Comparison of ENCODE assay signal across 32 cellular contexts in the genomic region with DNA sequence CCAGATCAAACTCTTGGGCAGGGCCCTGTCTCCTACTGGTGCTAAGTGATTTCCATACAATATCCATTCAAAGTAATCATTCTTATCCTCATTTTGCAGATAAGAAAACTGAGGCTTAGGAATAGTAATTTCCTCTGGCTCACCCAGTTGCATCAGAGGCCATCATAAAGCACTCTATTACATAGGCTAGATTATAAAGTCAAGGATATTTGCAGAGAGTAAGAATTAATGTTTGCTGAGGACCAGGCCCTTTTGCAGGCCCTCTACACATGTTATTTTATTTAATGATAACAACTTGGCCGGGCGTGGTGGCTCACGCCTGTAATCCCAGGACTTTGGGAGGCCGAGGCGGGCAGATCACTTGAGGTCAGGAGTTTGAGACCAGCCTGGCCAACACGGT.
"Had no signal": no experiment of that assay in that cellular context is flagged by ENCODE, and none has a peak within 500 bp of the region (broad histone marks: within the 10 kb centered on the region; RNA-seq: fewer than 3 reads in every experiment).

No MANE protein-coding gene starts in this region.

- H3K4me3 Mint-ChIP-seq: naive B cell; naive thymus-derived CD8-positive, alpha-beta T cell; nephron; neural progenitor cell; stimulated activated memory B cell treated with anti-CD40 and anti-IgM and Interleukin-4, amounts not matched to agents 10 μg/mL and 1 μg/mL and 100 μg/mL, for 72 hours; stimulated activated naive CD8-positive, alpha-beta T cell treated with anti-CD3 and anti-CD28 coated beads, Interleukin-15, amount 100 ng/mL, for 72 hours; type B pancreatic cell had no signal

- H3K4me2 ChIP-seq: neural progenitor cell, smooth muscle cell had no signal

- H3K36me3 Mint-ChIP-seq: naive B cell; neural progenitor cell; stimulated activated memory B cell treated with anti-CD40 and anti-IgM and Interleukin-4, amounts not matched to agents 10 μg/mL and 1 μg/mL and 100 μg/mL, for 72 hours; type B pancreatic cell had no signal

- H3K79me2 ChIP-seq: parathyroid adenoma had no signal

- H3K27me3 ChIP-seq: neural progenitor cell, ovary, right lobe of liver, sigmoid colon, spleen, suprapubic skin, testis, tibial artery, transverse colon, upper lobe of right lung, vagina had no signal

- H3K4me1 Mint-ChIP-seq: naive B cell; naive thymus-derived CD8-positive, alpha-beta T cell; nephron; neural progenitor cell; stimulated activated memory B cell treated with anti-CD40 and anti-IgM and Interleukin-4, amounts not matched to agents 10 μg/mL and 1 μg/mL and 100 μg/mL, for 72 hours; stimulated activated naive CD8-positive, alpha-beta T cell treated with anti-CD3 and anti-CD28 coated beads, Interleukin-15, amount 100 ng/mL, for 72 hours had no signal

- H3K9ac ChIP-seq: neural progenitor cell, parathyroid adenoma had no signal

- H3K9me3 ChIP-seq: ovary, psoas muscle, right lobe of liver, sigmoid colon, suprapubic skin, testis, tibial artery, transverse colon, upper lobe of right lung, vagina had no signal

- H3K4me3 ChIP-seq: neural progenitor cell, ovary, psoas muscle, right lobe of liver, sigmoid colon, smooth muscle cell, spleen, suprapubic skin, testis, tibial artery, transverse colon, upper lobe of right lung, vagina had no signal

- H3K27me3 Mint-ChIP-seq: naive B cell; progenitor cell of endocrine pancreas; stimulated activated memory B cell treated with anti-CD40 and anti-IgM and Interleukin-4, amounts not matched to agents 10 μg/mL and 1 μg/mL and 100 μg/mL, for 72 hours; stimulated activated naive CD8-positive, alpha-beta T cell treated with anti-CD3 and anti-CD28 coated beads, Interleukin-15, amount 100 ng/mL, for 72 hours; type B pancreatic cell had no signal

- H3K4me1 ChIP-seq: neural progenitor cell, parathyroid adenoma, psoas muscle, right lobe of liver, sigmoid colon, spleen, suprapubic skin, testis, tibial artery, transverse colon, upper lobe of right lung, vagina had no signal

- H3K27ac ChIP-seq: neural progenitor cell, ovary, parathyroid adenoma, psoas muscle, right lobe of liver, sigmoid colon, spleen, suprapubic skin, testis, tibial artery, transverse colon, upper lobe of right lung, vagina had no signal

- H3K27ac Mint-ChIP-seq: naive B cell; naive thymus-derived CD8-positive, alpha-beta T cell; nephron; neural progenitor cell; progenitor cell of endocrine pancreas; stimulated activated memory B cell treated with anti-CD40 and anti-IgM and Interleukin-4, amounts not matched to agents 10 μg/mL and 1 μg/mL and 100 μg/mL, for 72 hours; stimulated activated naive CD8-positive, alpha-beta T cell treated with anti-CD3 and anti-CD28 coated beads, Interleukin-15, amount 100 ng/mL, for 72 hours; type B pancreatic cell had no signal

- ATAC-seq: naive thymus-derived CD8-positive, alpha-beta T cell; psoas muscle; stimulated activated memory B cell treated with anti-CD40 and anti-IgM and Interleukin-4, amounts not matched to agents 10 μg/mL and 1 μg/mL and 100 μg/mL, for 72 hours; stimulated activated naive CD8-positive, alpha-beta T cell treated with anti-CD3 and anti-CD28 coated beads, Interleukin-15, amount 100 ng/mL, for 72 hours; stimulated activated naive CD8-positive, alpha-beta T cell treated with anti-CD3 and anti-CD28 coated beads, Interleukin-15, Interleukin-2, amounts not matched to agents 100 U/mL and 50 U/mL, for 24 hours; upper lobe of right lung had no signal

- H3K36me3 ChIP-seq: neural progenitor cell, ovary, right lobe of liver, sigmoid colon, spleen, suprapubic skin, tibial artery, transverse colon, upper lobe of right lung, vagina had no signal

- DNase-seq: naive B cell; naive thymus-derived CD8-positive, alpha-beta T cell; occipital lobe; ovary; posterior cingulate gyrus; psoas muscle; right cardiac atrium; right lobe of liver; sigmoid colon; spleen; stimulated activated CD4-positive, alpha-beta T cell treated with anti-CD3 and anti-CD28 coated beads, Interleukin-12 subunit alpha, Interleukin-12 subunit beta, amount 100 ng/mL, for 4 hours; stimulated activated CD4-positive, alpha-beta T cell treated with anti-CD3 and anti-CD28 coated beads, Interleukin-1b, Interleukin-23, amount 100 ng/mL, for 48 hours; stimulated activated CD4-positive, alpha-beta T cell treated with anti-CD3 and anti-CD28 coated beads, Interleukin-4, amount 100 ng/mL, for 1 hour; stimulated activated CD4-positive, alpha-beta T cell treated with anti-CD3 and anti-CD28 coated beads, Interleukin-4, amount 100 ng/mL, for 4 hours; stimulated activated CD8-positive, alpha-beta memory T cell treated with anti-CD3 and anti-CD28 coated beads, Interleukin-4, amount 100 ng/mL, for 48 hours; stimulated activated naive CD4-positive, alpha-beta T cell; stimulated activated naive CD8-positive, alpha-beta T cell treated with anti-CD3 and anti-CD28 coated beads, Interleukin-15, amount 100 ng/mL, for 72 hours; stimulated activated naive CD8-positive, alpha-beta T cell treated with anti-CD3 and anti-CD28 coated beads, Interleukin-15, Interleukin-2, amounts not matched to agents 100 U/mL and 50 U/mL, for 24 hours; substantia nigra; testis; tibial artery; transverse colon; upper lobe of right lung had no signal

- H3K9me3 Mint-ChIP-seq: stimulated activated memory B cell treated with anti-CD40 and anti-IgM and Interleukin-4, amounts not matched to agents 10 μg/mL and 1 μg/mL and 100 μg/mL, for 72 hours; stimulated activated naive CD8-positive, alpha-beta T cell treated with anti-CD3 and anti-CD28 coated beads, Interleukin-15, amount 100 ng/mL, for 72 hours had no signal
